In genomic region chr12:74602881-74603523, GRCh38 we compare ENCODE assay signal across 19 cellular contexts.
"Had no signal": no experiment of that assay in that cellular context is flagged by ENCODE, and none has a peak within 500 bp of the region (broad histone marks: within the 10 kb centered on the region; RNA-seq: fewer than 3 reads in every experiment).

No MANE protein-coding gene starts in this region.

- ATAC-seq: activated CD4-positive, alpha-beta T cell treated with anti-CD3 and anti-CD28 coated beads for 36 hours; activated naive CD4-positive, alpha-beta T cell treated with anti-CD3 and anti-CD28 coated beads, Interleukin-2, amount 50 U/mL, for 72 hours; natural killer cell treated with Interleukin-12 subunit alpha and Interleukin-12 subunit beta and Interleukin-15 and Interleukin-18, amount 100 ng/mL, for 72 hours; sciatic nerve; stimulated activated naive CD8-positive, alpha-beta T cell treated with anti-CD3 and anti-CD28 coated beads, Interleukin-15, amount 100 ng/mL, for 72 hours had no signal

- H3K27me3 ChIP-seq: adrenal gland, cardiac muscle cell, neutrophil, upper lobe of left lung had no signal

- H3K4me1 ChIP-seq: adrenal gland, upper lobe of left lung had no signal

- H3K36me3 ChIP-seq: adrenal gland, cardiac muscle cell, neutrophil, upper lobe of left lung had no signal

- H3K9me3 ChIP-seq: adrenal gland, neutrophil had no signal

- H3K4me2 ChIP-seq: smooth muscle cell had no signal

- FAIRE-seq: astrocyte, endothelial cell of umbilical vein had no signal

- DNase-seq: activated CD4-positive, alpha-beta memory T cell treated with anti-CD3 and anti-CD28 coated beads for 36 hours; activated CD4-positive, alpha-beta T cell treated with anti-CD3 and anti-CD28 coated beads for 36 hours; activated gamma-delta T cell treated with Interleukin-2 at 50 U/mL for 16 hours; activated T-cell treated with anti-CD3 and anti-CD28 coated beads for 4 hours; adrenal gland; effector memory CD4-positive, alpha-beta T cell; islet precursor cell; stimulated activated CD4-positive, alpha-beta T cell treated with anti-CD3 and anti-CD28 coated beads, Interleukin-4, amount 100 ng/mL, for 1 hour; stimulated activated naive CD8-positive, alpha-beta T cell treated with anti-CD3 and anti-CD28 coated beads, Interleukin-15, amount 100 ng/mL, for 72 hours; upper lobe of left lung had no signal

- H3K4me3 ChIP-seq: adrenal gland, cardiac muscle cell, lung, smooth muscle cell, upper lobe of left lung had no signal

- H3K27ac ChIP-seq: adrenal gland, cardiac muscle cell, neutrophil, upper lobe of left lung had no signal
